In the genomic region with DNA sequence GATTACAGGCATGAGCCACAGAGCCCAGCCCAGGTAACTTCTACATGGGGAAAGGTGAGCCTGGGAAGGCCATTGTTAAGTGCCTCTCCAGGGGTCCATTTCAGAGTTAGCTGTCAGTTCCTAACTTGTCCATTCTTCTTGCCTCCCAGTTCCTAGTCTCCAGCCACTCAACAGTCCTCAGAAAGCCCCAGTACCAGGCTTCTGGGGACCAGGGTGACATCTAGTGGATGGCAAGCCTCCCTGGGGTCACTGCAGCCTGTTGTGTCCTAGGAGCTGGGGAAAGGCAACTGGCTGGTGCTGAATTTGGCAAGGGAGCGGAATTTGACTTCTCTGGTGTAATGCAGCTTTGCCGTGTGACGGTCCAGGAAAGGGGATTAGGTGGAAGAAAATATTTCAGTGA, we compare ENCODE assay signal across 8 cellular contexts. TPM values are rescaled to one million over a fixed set of nuclear protein-coding genes. Genes with fewer than 3 reads are reported as not detected.
DNase-seq lines count a peak whose midpoint lies in the region; ATAC-seq and TF ChIP-seq lines count a peak whose summit lies in the region.

No MANE protein-coding gene starts in this region.

- H3K27ac ChIP-seq in heart right ventricle = peak overlapping the region in 1 of 10 donors; percentile 65
- H3K27ac ChIP-seq in substantia nigra (ENCODE audit: low read depth, low read length, poor library complexity, severe bottlenecking) = peak overlapping the region; percentile 97

- H3K4me3 ChIP-seq in heart right ventricle = peak overlapping the region in 1 of 10 donors; percentile 32

- TF ChIP-seq CTCF in GM20000 (IDR thresholded peaks at IDR 0.05; ENCODE audit: extremely low read depth, missing control alignments) (peak; percentile 25), heart right ventricle (IDR thresholded peaks at IDR 0.05) (peak in 8 of 9 donors; percentile 11 to 58 (median 42))

- intact Hi-C loops in heart right ventricle (cut with DNase I) = no loop called here

- DNase-seq in AG08395 (ENCODE audit: low spot score) (peak; percentile 36), GM20000 (ENCODE audit: low spot score) (no peak), SKM-1 (lab: John Stamatoyannopoulos, UW; ENCODE audit: unreplicated experiment) (peak; percentile 64), heart right ventricle (peak; percentile 30 to 55), substantia nigra (lab: John Stamatoyannopoulos, UW) (peak in 41 of 49 donors; percentile 29 to 86 (median 68)), AG08396 (ENCODE audit: low spot score) (no peak), germinal center (ENCODE audit: low spot score) (no peak)

- H3K27me3 ChIP-seq in heart right ventricle = no peaks in the 10 kb centered on the region

- H3K36me3 ChIP-seq in heart right ventricle = no peaks in the 10 kb centered on the region

- no peaks in the 10 kb centered on the region for H3K9me3 ChIP-seq in heart right ventricle

- peaks cover 0 to 72% (median 18%) of the 10 kb centered on the region in 9 donors for H3K4me1 ChIP-seq in heart right ventricle

- 54 to 65% methylated on average over 3 of the region's 3 CpGs for WGBS in heart right ventricle, 2 donors

- ATAC-seq in heart right ventricle (peak; percentile 51 to 75 (median 69)), HG03521 (IDR thresholded peaks at IDR 0.05; ENCODE audit: unreplicated experiment) (no peak)

RNA-seq across cellular contexts. Expression of gene LGALS12, which starts 2.1 kb away (rescaled TPM):
- total RNA-seq in heart right ventricle = 1 to 10 TPM in 3 of 10 donors, under 1 TPM in 4, not detected in 3; 0.61 to 6.9 (median 0.90) TPM
- polyA plus RNA-seq in heart right ventricle = 1 to 10 TPM; 3.1 to 5.3 TPM

RNA-seq across cellular contexts. Expression of gene PLAAT5, which starts 17.0 kb away (rescaled TPM):
- 1 to 10 TPM in 8 of 10 donors, under 1 TPM in 2; 0.69 to 7.2 (median 1.8) TPM for total RNA-seq in heart right ventricle
- 1 to 10 TPM in 1 of 2 donors, under 1 TPM in 1; 0.64 to 1.5 TPM for polyA plus RNA-seq in heart right ventricle

RNA-seq across cellular contexts. Expression of gene PLAAT4, which starts 28.6 kb away (rescaled TPM):
- total RNA-seq in heart right ventricle = 100 to 1,000 TPM in 1 of 10 donors, 10 to 100 TPM in 3, 1 to 10 TPM in 6; 3.3 to 565 (median 7.7) TPM
- polyA plus RNA-seq in heart right ventricle = 10 to 100 TPM; 10.1 to 11.7 TPM

RNA-seq across cellular contexts. Expression of gene PLAAT2, which starts 55.2 kb away (rescaled TPM):
- 1 to 10 TPM in 1 of 10 donors, under 1 TPM in 1, not detected in 8; 0.35 to 3.7 TPM for total RNA-seq in heart right ventricle
- not detected for polyA plus RNA-seq in heart right ventricle

Comparison
In these comparisons a context has a peak if more than half of its experiments do, and no peak if none do; other contexts are left out.
1. DNase-seq: peak in AG08395 (single experiment), SKM-1 (single experiment), heart right ventricle (2 of 2) and substantia nigra (41 of 49); none in GM20000 (single experiment), AG08396 (single experiment) and germinal center (single experiment).